ENCODE assay signal across 1 cellular context in genomic region chr14:99597911-99598600, GRCh38.
A peak's percentile ranks its signal among the peaks of the same experiment; 100 is the strongest.
TF ChIP-seq lines count a peak whose summit lies in the region.

No MANE protein-coding gene starts in this region.

TF ChIP-seq in HepG2, 621 proteins besides CTCF, POLR2A, EP300 and RAD21 (continued from another document):
- TF ChIP-seq, protein P1, sequence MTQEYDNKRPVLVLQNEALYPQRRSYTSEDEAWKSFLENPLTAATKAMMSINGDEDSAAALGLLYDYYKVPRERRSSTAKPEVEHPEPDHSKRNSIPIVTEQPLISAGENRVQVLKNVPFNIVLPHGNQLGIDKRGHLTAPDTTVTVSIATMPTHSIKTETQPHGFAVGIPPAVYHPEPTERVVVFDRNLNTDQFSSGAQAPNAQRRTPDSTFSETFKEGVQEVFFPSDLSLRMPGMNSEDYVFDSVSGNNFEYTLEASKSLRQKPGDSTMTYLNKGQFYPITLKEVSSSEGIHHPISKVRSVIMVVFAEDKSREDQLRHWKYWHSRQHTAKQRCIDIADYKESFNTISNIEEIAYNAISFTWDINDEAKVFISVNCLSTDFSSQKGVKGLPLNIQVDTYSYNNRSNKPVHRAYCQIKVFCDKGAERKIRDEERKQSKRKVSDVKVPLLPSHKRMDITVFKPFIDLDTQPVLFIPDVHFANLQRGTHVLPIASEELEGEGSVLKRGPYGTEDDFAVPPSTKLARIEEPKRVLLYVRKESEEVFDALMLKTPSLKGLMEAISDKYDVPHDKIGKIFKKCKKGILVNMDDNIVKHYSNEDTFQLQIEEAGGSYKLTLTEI (CRISPR knock-in tag; conservative IDR thresholded peaks at IDR 0.05): no peak
- TF ChIP-seq IKZF4 (CRISPR knock-in tag; IDR thresholded peaks at IDR 0.05; ENCODE audit: borderline replicate concordance, low read depth, not compliant biosample characterization) (no peak), IRF2 (CRISPR knock-in tag; IDR thresholded peaks at IDR 0.05) (no peak), SMC3 (IDR thresholded peaks at IDR 0.05; ENCODE audit: low read length) (no peak), ESRRA (CRISPR knock-in tag; IDR thresholded peaks at IDR 0.05; ENCODE audit: low read depth) (no peak), ZBTB33 (CRISPR knock-in tag; IDR thresholded peaks at IDR 0.05) (peak; percentile 83), ZNF230 (CRISPR knock-in tag; IDR thresholded peaks at IDR 0.05) (no peak), ZBTB38 (CRISPR knock-in tag; IDR thresholded peaks at IDR 0.05) (0 out of 2 replicates have a peak, but pooled peaks have one; percentile 16), PAWR (CRISPR knock-in tag; IDR thresholded peaks at IDR 0.05; ENCODE audit: borderline replicate concordance) (0 out of 2 replicates have a peak, but pooled peaks have one; percentile 36), HDAC1 (CRISPR knock-in tag; IDR thresholded peaks at IDR 0.05) (0 out of 2 replicates have a peak, but pooled peaks have one; percentile 3), ZNF607 (CRISPR knock-in tag; IDR thresholded peaks at IDR 0.05; ENCODE audit: borderline replicate concordance) (no peak), PHF21A (CRISPR knock-in tag; IDR thresholded peaks at IDR 0.05) (no peak), ZNF768 (CRISPR knock-in tag; IDR thresholded peaks at IDR 0.05) (peak; percentile 14; the same call in 1 of the 2 replicates), HNRNPL (IDR thresholded peaks at IDR 0.05; ENCODE audit: low read depth, low read length) (0 out of 2 replicates have a peak, but pooled peaks have one; percentile 40), AKAP8 (CRISPR knock-in tag; IDR thresholded peaks at IDR 0.05) (no peak), AGO2 (optimal IDR thresholded peaks at IDR 0.05; ENCODE audit: low read depth, low read length) (peak; percentile 27)
- TF ChIP-seq, protein P2, sequence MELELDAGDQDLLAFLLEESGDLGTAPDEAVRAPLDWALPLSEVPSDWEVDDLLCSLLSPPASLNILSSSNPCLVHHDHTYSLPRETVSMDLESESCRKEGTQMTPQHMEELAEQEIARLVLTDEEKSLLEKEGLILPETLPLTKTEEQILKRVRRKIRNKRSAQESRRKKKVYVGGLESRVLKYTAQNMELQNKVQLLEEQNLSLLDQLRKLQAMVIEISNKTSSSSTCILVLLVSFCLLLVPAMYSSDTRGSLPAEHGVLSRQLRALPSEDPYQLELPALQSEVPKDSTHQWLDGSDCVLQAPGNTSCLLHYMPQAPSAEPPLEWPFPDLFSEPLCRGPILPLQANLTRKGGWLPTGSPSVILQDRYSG (CRISPR knock-in tag; IDR thresholded peaks at IDR 0.05): no peak
- TF ChIP-seq, protein P3, sequence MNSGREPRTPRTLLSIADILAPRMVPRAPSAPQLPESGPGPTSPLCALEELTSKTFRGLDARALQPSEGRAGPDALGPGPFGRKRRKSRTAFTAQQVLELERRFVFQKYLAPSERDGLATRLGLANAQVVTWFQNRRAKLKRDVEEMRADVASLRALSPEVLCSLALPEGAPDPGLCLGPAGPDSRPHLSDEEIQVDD (CRISPR knock-in tag; IDR thresholded peaks at IDR 0.05; ENCODE audit: borderline replicate concordance): no peak
